9 cellular contexts compared by ENCODE assay signal in genomic region chr22:36541831-36542391, GRCh38. TPM values are rescaled to one million over a fixed set of nuclear protein-coding genes. Genes with fewer than 3 reads are reported as not detected.
A peak's percentile ranks its signal among the peaks of the same experiment; 100 is the strongest.
DNase-seq lines count a peak whose midpoint lies in the region; ATAC-seq, FAIRE-seq and TF ChIP-seq lines count a peak whose summit lies in the region.
"Had no signal": no experiment of that assay in that cellular context is flagged by ENCODE, and none has a peak within 500 bp of the region (broad histone marks: within the 10 kb centered on the region; RNA-seq: fewer than 3 reads in every experiment).

No MANE protein-coding gene starts in this region.

- H3K4me3 ChIP-seq in bronchial epithelial cell (ENCODE audit: low read depth, low read length) (no peak overlapping the region), skeletal muscle cell (ENCODE audit: low read depth, low read length) (no peak overlapping the region)
- H3K4me3 ChIP-seq: SK-N-MC had no signal

- peak; percentile 94 for DNase-seq in EL
- peak; percentile 39 to 81 for DNase-seq in SW 1271 (lab: John Stamatoyannopoulos, UW)
- DNase-seq in bronchial epithelial cell (ENCODE audit: low read depth): peak; percentile 92
- DNase-seq in skeletal muscle cell (ENCODE audit: low read depth): peak; percentile 76
- no peak for DNase-seq in pons (ENCODE audit: low spot score)
- no peak for DNase-seq in substantia nigra (lab: John Stamatoyannopoulos, UW)
- DNase-seq in NCI-H510A treated with DMSO at 0.1 percent for 48 hours (lab: John Stamatoyannopoulos, UW): no peak

- H3K36me3 ChIP-seq in bronchial epithelial cell (ENCODE audit: control insufficient read depth, insufficient read depth, low read length): no peaks in the 10 kb centered on the region

- no peak for TF ChIP-seq CTCF in bronchial epithelial cell (IDR thresholded peaks at IDR 0.05; ENCODE audit: insufficient read depth, low read length, severe bottlenecking)

- H3K27me3 ChIP-seq in bronchial epithelial cell (ENCODE audit: control insufficient read depth, insufficient read depth, low read length): no peaks in the 10 kb centered on the region

- peak; percentile 80 for FAIRE-seq in bronchial epithelial cell (lab: Jason Lieb, UNC)

- no peak overlapping the region for H3K27ac ChIP-seq in substantia nigra (ENCODE audit: low read depth, low read length, poor library complexity, severe bottlenecking)
- H3K27ac ChIP-seq: SK-N-MC had no signal

- ATAC-seq in HG03108 (IDR thresholded peaks at IDR 0.05; ENCODE audit: unreplicated experiment): no peak

RNA-seq across cellular contexts. Expression of gene EIF3D, which starts 12.9 kb away (rescaled TPM):
- total RNA-seq in bronchial epithelial cell: 442 and 1,330 TPM in 2 replicates

RNA-seq across cellular contexts. Expression of gene FOXRED2, which starts 35.1 kb away (rescaled TPM):
- 1.6 and 2.0 TPM in 2 replicates for total RNA-seq in bronchial epithelial cell

Comparison
In these comparisons a context has a peak if more than half of its experiments do, and no peak if none do; other contexts are left out.
1. DNase-seq: peak in EL (single experiment), SW 1271 (2 of 2), bronchial epithelial cell (single experiment) and skeletal muscle cell (single experiment); none in pons (single experiment), substantia nigra (0 of 49) and NCI-H510A treated with DMSO at 0.1 percent for 48 hours (single experiment).